In the genomic region with DNA sequence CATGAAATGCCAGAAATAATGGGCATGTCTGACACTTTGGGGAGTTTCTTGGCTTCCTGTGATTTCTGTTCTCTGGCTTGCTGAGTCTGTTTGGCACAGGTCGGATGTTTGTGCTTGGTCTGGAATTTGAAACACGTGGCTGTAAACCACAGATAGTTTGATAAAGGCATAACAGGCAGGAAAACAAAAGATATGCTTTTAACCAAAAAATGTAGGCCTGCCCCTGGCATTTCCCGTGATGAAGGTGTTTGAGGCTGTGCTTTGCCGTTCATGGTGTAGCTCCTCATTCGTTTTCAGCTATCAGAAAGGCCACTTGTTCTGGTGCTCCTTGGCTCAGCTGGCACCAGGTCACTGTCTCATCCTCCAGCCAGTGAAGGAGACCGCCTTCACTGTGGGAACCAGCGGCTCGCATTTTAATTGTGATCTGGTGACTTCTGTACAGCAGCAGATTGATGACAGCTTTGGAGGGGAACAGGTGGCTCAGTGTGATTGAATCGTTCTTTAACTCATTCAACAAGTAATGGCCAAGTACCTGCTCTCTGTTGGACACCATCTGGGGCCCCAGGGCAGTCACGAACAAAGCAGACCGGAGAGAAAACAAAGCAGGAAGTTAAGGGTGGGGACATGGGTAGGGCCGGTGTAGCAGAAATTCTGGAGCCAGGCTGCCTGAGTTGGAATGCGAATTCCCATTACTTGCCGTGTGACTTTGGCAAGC, we compare ENCODE assay signal across 1 cellular context.
TF ChIP-seq lines count a peak whose summit lies in the region.

No MANE protein-coding gene starts in this region.

TF ChIP-seq in K562, 482 proteins besides CTCF, POLR2A, EP300 and RAD21 (continued from another document and continues in another):
- TF ChIP-seq, protein P1, sequence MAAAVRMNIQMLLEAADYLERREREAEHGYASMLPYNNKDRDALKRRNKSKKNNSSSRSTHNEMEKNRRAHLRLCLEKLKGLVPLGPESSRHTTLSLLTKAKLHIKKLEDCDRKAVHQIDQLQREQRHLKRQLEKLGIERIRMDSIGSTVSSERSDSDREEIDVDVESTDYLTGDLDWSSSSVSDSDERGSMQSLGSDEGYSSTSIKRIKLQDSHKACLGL (CRISPR knock-in tag; IDR thresholded peaks at IDR 0.05; ENCODE audit: borderline replicate concordance, poor library complexity, severe bottlenecking): no peak
- TF ChIP-seq ZNF445 (CRISPR knock-in tag; IDR thresholded peaks at IDR 0.05; ENCODE audit: low read depth): no peak
- 0 out of 2 replicates have a peak, but pooled peaks have one; percentile 20 for TF ChIP-seq ZNF766 (CRISPR knock-in tag; conservative IDR thresholded peaks at IDR 0.05)
- peak; percentile 49 for TF ChIP-seq CBFA2T2 (conservative IDR thresholded peaks at IDR 0.05)
- TF ChIP-seq ETS2 (tag; IDR thresholded peaks at IDR 0.05; ENCODE audit: borderline replicate concordance, poor library complexity, severe bottlenecking): no peak
- TF ChIP-seq CBFB (CRISPR knock-in tag; IDR thresholded peaks at IDR 0.05): no peak
- TF ChIP-seq, protein P2, sequence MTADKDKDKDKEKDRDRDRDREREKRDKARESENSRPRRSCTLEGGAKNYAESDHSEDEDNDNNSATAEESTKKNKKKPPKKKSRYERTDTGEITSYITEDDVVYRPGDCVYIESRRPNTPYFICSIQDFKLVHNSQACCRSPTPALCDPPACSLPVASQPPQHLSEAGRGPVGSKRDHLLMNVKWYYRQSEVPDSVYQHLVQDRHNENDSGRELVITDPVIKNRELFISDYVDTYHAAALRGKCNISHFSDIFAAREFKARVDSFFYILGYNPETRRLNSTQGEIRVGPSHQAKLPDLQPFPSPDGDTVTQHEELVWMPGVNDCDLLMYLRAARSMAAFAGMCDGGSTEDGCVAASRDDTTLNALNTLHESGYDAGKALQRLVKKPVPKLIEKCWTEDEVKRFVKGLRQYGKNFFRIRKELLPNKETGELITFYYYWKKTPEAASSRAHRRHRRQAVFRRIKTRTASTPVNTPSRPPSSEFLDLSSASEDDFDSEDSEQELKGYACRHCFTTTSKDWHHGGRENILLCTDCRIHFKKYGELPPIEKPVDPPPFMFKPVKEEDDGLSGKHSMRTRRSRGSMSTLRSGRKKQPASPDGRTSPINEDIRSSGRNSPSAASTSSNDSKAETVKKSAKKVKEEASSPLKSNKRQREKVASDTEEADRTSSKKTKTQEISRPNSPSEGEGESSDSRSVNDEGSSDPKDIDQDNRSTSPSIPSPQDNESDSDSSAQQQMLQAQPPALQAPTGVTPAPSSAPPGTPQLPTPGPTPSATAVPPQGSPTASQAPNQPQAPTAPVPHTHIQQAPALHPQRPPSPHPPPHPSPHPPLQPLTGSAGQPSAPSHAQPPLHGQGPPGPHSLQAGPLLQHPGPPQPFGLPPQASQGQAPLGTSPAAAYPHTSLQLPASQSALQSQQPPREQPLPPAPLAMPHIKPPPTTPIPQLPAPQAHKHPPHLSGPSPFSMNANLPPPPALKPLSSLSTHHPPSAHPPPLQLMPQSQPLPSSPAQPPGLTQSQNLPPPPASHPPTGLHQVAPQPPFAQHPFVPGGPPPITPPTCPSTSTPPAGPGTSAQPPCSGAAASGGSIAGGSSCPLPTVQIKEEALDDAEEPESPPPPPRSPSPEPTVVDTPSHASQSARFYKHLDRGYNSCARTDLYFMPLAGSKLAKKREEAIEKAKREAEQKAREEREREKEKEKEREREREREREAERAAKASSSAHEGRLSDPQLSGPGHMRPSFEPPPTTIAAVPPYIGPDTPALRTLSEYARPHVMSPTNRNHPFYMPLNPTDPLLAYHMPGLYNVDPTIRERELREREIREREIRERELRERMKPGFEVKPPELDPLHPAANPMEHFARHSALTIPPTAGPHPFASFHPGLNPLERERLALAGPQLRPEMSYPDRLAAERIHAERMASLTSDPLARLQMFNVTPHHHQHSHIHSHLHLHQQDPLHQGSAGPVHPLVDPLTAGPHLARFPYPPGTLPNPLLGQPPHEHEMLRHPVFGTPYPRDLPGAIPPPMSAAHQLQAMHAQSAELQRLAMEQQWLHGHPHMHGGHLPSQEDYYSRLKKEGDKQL (CRISPR knock-in tag; IDR thresholded peaks at IDR 0.05; ENCODE audit: borderline replicate concordance): no peak
- TF ChIP-seq, protein P3, sequence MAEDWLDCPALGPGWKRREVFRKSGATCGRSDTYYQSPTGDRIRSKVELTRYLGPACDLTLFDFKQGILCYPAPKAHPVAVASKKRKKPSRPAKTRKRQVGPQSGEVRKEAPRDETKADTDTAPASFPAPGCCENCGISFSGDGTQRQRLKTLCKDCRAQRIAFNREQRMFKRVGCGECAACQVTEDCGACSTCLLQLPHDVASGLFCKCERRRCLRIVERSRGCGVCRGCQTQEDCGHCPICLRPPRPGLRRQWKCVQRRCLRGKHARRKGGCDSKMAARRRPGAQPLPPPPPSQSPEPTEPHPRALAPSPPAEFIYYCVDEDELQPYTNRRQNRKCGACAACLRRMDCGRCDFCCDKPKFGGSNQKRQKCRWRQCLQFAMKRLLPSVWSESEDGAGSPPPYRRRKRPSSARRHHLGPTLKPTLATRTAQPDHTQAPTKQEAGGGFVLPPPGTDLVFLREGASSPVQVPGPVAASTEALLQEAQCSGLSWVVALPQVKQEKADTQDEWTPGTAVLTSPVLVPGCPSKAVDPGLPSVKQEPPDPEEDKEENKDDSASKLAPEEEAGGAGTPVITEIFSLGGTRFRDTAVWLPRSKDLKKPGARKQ (CRISPR knock-in tag; IDR thresholded peaks at IDR 0.05): no peak
- TF ChIP-seq ZBTB7A (IDR thresholded peaks at IDR 0.05; ENCODE audit: borderline replicate concordance, control insufficient read depth, low read depth, low read length): no peak
- no peak for TF ChIP-seq KDM5B (IDR thresholded peaks at IDR 0.05; ENCODE audit: insufficient replicate concordance, low read depth, low read length)
- TF ChIP-seq TCF7L2 (IDR thresholded peaks at IDR 0.05; ENCODE audit: low read depth, low read length): no peak
- no peak for TF ChIP-seq MBD2 (IDR thresholded peaks at IDR 0.05; ENCODE audit: borderline replicate concordance, low read depth)
- TF ChIP-seq ESRRA (IDR thresholded peaks at IDR 0.05; ENCODE audit: borderline replicate concordance, low read depth): peak; percentile 73; the same call in 1 of the 2 replicates
- no peak for TF ChIP-seq ZNF274 (IDR thresholded peaks at IDR 0.05; ENCODE audit: borderline replicate concordance, low read depth, low read length)
- TF ChIP-seq NFRKB (IDR thresholded peaks at IDR 0.05; ENCODE audit: low read depth): no peak
- no peak for TF ChIP-seq ZNF175 (CRISPR knock-in tag; IDR thresholded peaks at IDR 0.05; ENCODE audit: low read depth)
- no peak for TF ChIP-seq MED1 (CRISPR knock-in tag; IDR thresholded peaks at IDR 0.05; ENCODE audit: borderline replicate concordance)
- no peak for TF ChIP-seq NR1H2 (CRISPR knock-in tag; IDR thresholded peaks at IDR 0.05)
- TF ChIP-seq, protein P4, sequence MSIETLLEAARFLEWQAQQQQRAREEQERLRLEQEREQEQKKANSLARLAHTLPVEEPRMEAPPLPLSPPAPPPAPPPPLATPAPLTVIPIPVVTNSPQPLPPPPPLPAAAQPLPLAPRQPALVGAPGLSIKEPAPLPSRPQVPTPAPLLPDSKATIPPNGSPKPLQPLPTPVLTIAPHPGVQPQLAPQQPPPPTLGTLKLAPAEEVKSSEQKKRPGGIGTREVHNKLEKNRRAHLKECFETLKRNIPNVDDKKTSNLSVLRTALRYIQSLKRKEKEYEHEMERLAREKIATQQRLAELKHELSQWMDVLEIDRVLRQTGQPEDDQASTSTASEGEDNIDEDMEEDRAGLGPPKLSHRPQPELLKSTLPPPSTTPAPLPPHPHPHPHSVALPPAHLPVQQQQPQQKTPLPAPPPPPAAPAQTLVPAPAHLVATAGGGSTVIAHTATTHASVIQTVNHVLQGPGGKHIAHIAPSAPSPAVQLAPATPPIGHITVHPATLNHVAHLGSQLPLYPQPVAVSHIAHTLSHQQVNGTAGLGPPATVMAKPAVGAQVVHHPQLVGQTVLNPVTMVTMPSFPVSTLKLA (conservative IDR thresholded peaks at IDR 0.05): peak; percentile 53 to 68
- no peak for TF ChIP-seq RBM15 (IDR thresholded peaks at IDR 0.05; ENCODE audit: insufficient read depth, low read length)
- TF ChIP-seq, protein P5, sequence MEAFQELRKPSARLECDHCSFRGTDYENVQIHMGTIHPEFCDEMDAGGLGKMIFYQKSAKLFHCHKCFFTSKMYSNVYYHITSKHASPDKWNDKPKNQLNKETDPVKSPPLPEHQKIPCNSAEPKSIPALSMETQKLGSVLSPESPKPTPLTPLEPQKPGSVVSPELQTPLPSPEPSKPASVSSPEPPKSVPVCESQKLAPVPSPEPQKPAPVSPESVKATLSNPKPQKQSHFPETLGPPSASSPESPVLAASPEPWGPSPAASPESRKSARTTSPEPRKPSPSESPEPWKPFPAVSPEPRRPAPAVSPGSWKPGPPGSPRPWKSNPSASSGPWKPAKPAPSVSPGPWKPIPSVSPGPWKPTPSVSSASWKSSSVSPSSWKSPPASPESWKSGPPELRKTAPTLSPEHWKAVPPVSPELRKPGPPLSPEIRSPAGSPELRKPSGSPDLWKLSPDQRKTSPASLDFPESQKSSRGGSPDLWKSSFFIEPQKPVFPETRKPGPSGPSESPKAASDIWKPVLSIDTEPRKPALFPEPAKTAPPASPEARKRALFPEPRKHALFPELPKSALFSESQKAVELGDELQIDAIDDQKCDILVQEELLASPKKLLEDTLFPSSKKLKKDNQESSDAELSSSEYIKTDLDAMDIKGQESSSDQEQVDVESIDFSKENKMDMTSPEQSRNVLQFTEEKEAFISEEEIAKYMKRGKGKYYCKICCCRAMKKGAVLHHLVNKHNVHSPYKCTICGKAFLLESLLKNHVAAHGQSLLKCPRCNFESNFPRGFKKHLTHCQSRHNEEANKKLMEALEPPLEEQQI (IDR thresholded peaks at IDR 0.05): no peak
- no peak for TF ChIP-seq SUPT5H (IDR thresholded peaks at IDR 0.05)
- TF ChIP-seq TEAD1 (CRISPR knock-in tag; IDR thresholded peaks at IDR 0.05): peak; percentile 62 to 97; a peak in 3 of 4 replicates
- no peak for TF ChIP-seq CBX3 (IDR thresholded peaks at IDR 0.05; ENCODE audit: borderline replicate concordance in 1 of 2, low read length in 2 of 2)
- no peak for TF ChIP-seq C11orf30 (IDR thresholded peaks at IDR 0.05; ENCODE audit: low read depth)
- TF ChIP-seq BRD9 (IDR thresholded peaks at IDR 0.05; ENCODE audit: low read depth, partially characterized antibody): no peak
- TF ChIP-seq, protein P6, sequence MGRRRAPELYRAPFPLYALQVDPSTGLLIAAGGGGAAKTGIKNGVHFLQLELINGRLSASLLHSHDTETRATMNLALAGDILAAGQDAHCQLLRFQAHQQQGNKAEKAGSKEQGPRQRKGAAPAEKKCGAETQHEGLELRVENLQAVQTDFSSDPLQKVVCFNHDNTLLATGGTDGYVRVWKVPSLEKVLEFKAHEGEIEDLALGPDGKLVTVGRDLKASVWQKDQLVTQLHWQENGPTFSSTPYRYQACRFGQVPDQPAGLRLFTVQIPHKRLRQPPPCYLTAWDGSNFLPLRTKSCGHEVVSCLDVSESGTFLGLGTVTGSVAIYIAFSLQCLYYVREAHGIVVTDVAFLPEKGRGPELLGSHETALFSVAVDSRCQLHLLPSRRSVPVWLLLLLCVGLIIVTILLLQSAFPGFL (CRISPR knock-in tag; IDR thresholded peaks at IDR 0.05): no peak
- no peak for TF ChIP-seq DDX20 (tag; IDR thresholded peaks at IDR 0.05; ENCODE audit: low read depth)
- TF ChIP-seq FOSL1 (tag; conservative IDR thresholded peaks at IDR 0.05): no peak
- TF ChIP-seq, protein P7, sequence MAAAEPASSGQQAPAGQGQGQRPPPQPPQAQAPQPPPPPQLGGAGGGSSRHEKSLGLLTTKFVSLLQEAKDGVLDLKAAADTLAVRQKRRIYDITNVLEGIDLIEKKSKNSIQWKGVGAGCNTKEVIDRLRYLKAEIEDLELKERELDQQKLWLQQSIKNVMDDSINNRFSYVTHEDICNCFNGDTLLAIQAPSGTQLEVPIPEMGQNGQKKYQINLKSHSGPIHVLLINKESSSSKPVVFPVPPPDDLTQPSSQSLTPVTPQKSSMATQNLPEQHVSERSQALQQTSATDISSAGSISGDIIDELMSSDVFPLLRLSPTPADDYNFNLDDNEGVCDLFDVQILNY (CRISPR knock-in tag; IDR thresholded peaks at IDR 0.05): no peak
- no peak for TF ChIP-seq MXI1 (IDR thresholded peaks at IDR 0.05; ENCODE audit: low read depth, low read length)
- TF ChIP-seq KDM1A (IDR thresholded peaks at IDR 0.05): 0 out of 4 replicates have a peak, but pooled peaks of 1 of the 2 experiments have one; percentile 30
- TF ChIP-seq, protein P8, sequence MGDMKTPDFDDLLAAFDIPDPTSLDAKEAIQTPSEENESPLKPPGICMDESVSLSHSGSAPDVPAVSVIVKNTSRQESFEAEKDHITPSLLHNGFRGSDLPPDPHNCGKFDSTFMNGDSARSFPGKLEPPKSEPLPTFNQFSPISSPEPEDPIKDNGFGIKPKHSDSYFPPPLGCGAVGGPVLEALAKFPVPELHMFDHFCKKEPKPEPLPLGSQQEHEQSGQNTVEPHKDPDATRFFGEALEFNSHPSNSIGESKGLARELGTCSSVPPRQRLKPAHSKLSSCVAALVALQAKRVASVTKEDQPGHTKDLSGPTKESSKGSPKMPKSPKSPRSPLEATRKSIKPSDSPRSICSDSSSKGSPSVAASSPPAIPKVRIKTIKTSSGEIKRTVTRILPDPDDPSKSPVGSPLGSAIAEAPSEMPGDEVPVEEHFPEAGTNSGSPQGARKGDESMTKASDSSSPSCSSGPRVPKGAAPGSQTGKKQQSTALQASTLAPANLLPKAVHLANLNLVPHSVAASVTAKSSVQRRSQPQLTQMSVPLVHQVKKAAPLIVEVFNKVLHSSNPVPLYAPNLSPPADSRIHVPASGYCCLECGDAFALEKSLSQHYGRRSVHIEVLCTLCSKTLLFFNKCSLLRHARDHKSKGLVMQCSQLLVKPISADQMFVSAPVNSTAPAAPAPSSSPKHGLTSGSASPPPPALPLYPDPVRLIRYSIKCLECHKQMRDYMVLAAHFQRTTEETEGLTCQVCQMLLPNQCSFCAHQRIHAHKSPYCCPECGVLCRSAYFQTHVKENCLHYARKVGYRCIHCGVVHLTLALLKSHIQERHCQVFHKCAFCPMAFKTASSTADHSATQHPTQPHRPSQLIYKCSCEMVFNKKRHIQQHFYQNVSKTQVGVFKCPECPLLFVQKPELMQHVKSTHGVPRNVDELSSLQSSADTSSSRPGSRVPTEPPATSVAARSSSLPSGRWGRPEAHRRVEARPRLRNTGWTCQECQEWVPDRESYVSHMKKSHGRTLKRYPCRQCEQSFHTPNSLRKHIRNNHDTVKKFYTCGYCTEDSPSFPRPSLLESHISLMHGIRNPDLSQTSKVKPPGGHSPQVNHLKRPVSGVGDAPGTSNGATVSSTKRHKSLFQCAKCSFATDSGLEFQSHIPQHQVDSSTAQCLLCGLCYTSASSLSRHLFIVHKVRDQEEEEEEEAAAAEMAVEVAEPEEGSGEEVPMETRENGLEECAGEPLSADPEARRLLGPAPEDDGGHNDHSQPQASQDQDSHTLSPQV (IDR thresholded peaks at IDR 0.05): 0 out of 2 replicates have a peak, but pooled peaks have one; percentile 19
- TF ChIP-seq, protein P9, sequence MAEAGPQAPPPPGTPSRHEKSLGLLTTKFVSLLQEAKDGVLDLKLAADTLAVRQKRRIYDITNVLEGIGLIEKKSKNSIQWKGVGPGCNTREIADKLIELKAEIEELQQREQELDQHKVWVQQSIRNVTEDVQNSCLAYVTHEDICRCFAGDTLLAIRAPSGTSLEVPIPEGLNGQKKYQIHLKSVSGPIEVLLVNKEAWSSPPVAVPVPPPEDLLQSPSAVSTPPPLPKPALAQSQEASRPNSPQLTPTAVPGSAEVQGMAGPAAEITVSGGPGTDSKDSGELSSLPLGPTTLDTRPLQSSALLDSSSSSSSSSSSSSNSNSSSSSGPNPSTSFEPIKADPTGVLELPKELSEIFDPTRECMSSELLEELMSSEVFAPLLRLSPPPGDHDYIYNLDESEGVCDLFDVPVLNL (CRISPR knock-in tag; IDR thresholded peaks at IDR 0.05; ENCODE audit: low read depth): no peak
- TF ChIP-seq POLR3A (IDR thresholded peaks at IDR 0.05; ENCODE audit: borderline replicate concordance, extremely low read depth, insufficient read depth, insufficient read length): no peak
- no peak for TF ChIP-seq NFIX (CRISPR knock-in tag; IDR thresholded peaks at IDR 0.05; ENCODE audit: low read depth)
